ENCODE assay signal across 11 cellular contexts in genomic region chr17:45020354-45021138, GRCh38. TPM values are rescaled to one million over a fixed set of nuclear protein-coding genes. Genes with fewer than 3 reads are reported as not detected.
DNase-seq lines count a peak whose midpoint lies in the region; ATAC-seq and TF ChIP-seq lines count a peak whose summit lies in the region.
"Had no signal": no experiment of that assay in that cellular context is flagged by ENCODE, and none has a peak within 500 bp of the region (broad histone marks: within the 10 kb centered on the region; RNA-seq: fewer than 3 reads in every experiment).

No MANE protein-coding gene starts in this region.

- DNase-seq in EH (ENCODE audit: low read depth) (peak; percentile 36), T-helper 17 cell (no peak), left cardiac atrium (peak; percentile 60), epidermal melanocyte (ENCODE audit: insufficient read length, low spot score) (no peak), NCI-H1048 (lab: John Stamatoyannopoulos, UW) (no peak), SIG-M5 (lab: John Stamatoyannopoulos, UW) (no peak)
- DNase-seq: NCI-H2029 treated with DMSO at 0.1 percent for 48 hours; stimulated activated naive CD4-positive, alpha-beta T cell treated with Interleukin-2 at 50 U/mL for 16 hours had no signal

- ATAC-seq in T-helper 17 cell (no peak), left cardiac atrium (peak; percentile 4 to 21), GM21515 (IDR thresholded peaks at IDR 0.05; ENCODE audit: unreplicated experiment) (no peak)

- H3K4me3 ChIP-seq in parathyroid adenoma (ENCODE audit: low read depth, low read length), result no peak overlapping the region

- peak overlapping the region; percentile 37 for H3K27ac Mint-ChIP-seq in T-helper 17 cell

- no peaks in the 10 kb centered on the region for H3K79me2 ChIP-seq in parathyroid adenoma

- peaks cover 47% of the 10 kb centered on the region for H3K27me3 Mint-ChIP-seq in T-helper 17 cell

- H3K36me3 Mint-ChIP-seq in T-helper 17 cell (ENCODE audit: low read depth), result peaks cover 4% of the 10 kb centered on the region

- peaks cover 19% of the 10 kb centered on the region for H3K4me1 Mint-ChIP-seq in T-helper 17 cell

- H3K27ac ChIP-seq in parathyroid adenoma, result no peak overlapping the region

- no peak overlapping the region for H3K9ac ChIP-seq in parathyroid adenoma

- TF ChIP-seq CTCF in parathyroid adenoma (IDR thresholded peaks at IDR 0.05), result no peak

- no peaks in the 10 kb centered on the region for H3K27me3 ChIP-seq in parathyroid adenoma (ENCODE audit: control insufficient read depth, insufficient read depth, low read length)
- H3K27me3 ChIP-seq: pancreas had no signal

- H3K4me3 Mint-ChIP-seq in T-helper 17 cell, result peak overlapping the region; percentile 79

- H3K36me3 ChIP-seq in parathyroid adenoma (ENCODE audit: control insufficient read depth, insufficient read depth, low read length), result no peaks in the 10 kb centered on the region
- H3K36me3 ChIP-seq: pancreas had no signal

- intact Hi-C loops in left cardiac atrium (cut with DNase I), result loop anchor here in 1 of 2 donors (1.0 to 2.0 kb wide), 2 partner anchors 78 to 245 kb away; no protein-coding TSS in a partner anchor

- H3K4me1 ChIP-seq in parathyroid adenoma, result peaks cover 10% of the 10 kb centered on the region

- H3K4me2 ChIP-seq in parathyroid adenoma (ENCODE audit: low read length), result no peak overlapping the region

- peak overlapping the region; percentile 19 for H2AFZ ChIP-seq in parathyroid adenoma

- H3K9me3 ChIP-seq in T-helper 17 cell (ENCODE audit: control insufficient read depth, low read length, poor library complexity, severe bottlenecking) (no peaks in the 10 kb centered on the region), parathyroid adenoma (ENCODE audit: control insufficient read depth, low read length) (no peaks in the 10 kb centered on the region)
- H3K9me3 ChIP-seq: pancreas had no signal

RNA-seq across cellular contexts. Expression of gene DCAKD, which starts 30.9 kb away (rescaled TPM):
- total RNA-seq in T-helper 17 cell (10 to 100 TPM; 13.5 to 20.3 TPM), left cardiac atrium (10 to 100 TPM; 30.9 to 33.2 TPM)

RNA-seq across cellular contexts. Expression of gene NMT1, which starts 40.6 kb away (rescaled TPM):
- 10 to 100 TPM; 78.2 to 85.9 TPM for total RNA-seq in T-helper 17 cell
- total RNA-seq in left cardiac atrium, result 10 to 100 TPM; 66.6 to 92.4 TPM

RNA-seq across cellular contexts. Expression of gene C1QL1, which starts 52.4 kb away (rescaled TPM):
- not detected for total RNA-seq in T-helper 17 cell
- 1 to 10 TPM in 1 of 2 donors, under 1 TPM in 1; 0.94 to 2.9 TPM for total RNA-seq in left cardiac atrium

Comparison
In these comparisons a context has a peak if more than half of its experiments do, and no peak if none do; other contexts are left out.
1. DNase-seq: peak in EH (single experiment) and left cardiac atrium (single experiment); none in T-helper 17 cell (0 of 3), epidermal melanocyte (single experiment), NCI-H1048 (single experiment) and SIG-M5 (single experiment).
2. ATAC-seq: peak in left cardiac atrium (2 of 2); none in T-helper 17 cell (single experiment) and GM21515 (single experiment).